In genomic region chr1:98921817-98922216, GRCh38 we compare ENCODE assay signal across 25 cellular contexts.
"Had no signal": no experiment of that assay in that cellular context is flagged by ENCODE, and none has a peak within 500 bp of the region (broad histone marks: within the 10 kb centered on the region; RNA-seq: fewer than 3 reads in every experiment).

No MANE protein-coding gene starts in this region.

- H3K36me3 ChIP-seq: left ventricle myocardium inferior, sigmoid colon, transverse colon had no signal

- H3K9me3 Mint-ChIP-seq: activated naive CD4-positive, alpha-beta T cell treated with anti-CD3 and anti-CD28 coated beads for 36 hours; activated T-cell treated with anti-CD3 and anti-CD28 coated beads, Interleukin-2, amount 50 U/mL, for 24 hours; natural killer cell; stimulated activated naive B cell treated with anti-CD40 and anti-IgM and Interleukin-4, amounts not matched to agents 10 μg/mL and 1 μg/mL and 100 μg/mL, for 72 hours; WTC11 had no signal

- H3K27ac Mint-ChIP-seq: activated naive CD4-positive, alpha-beta T cell treated with anti-CD3 and anti-CD28 coated beads for 36 hours; activated naive CD8-positive, alpha-beta T cell treated with anti-CD3 and anti-CD28 coated beads, Interleukin-2, amount 10 ng/mL, durations not matched to agents 7 days and 5 days; activated T-cell treated with anti-CD3 and anti-CD28 coated beads, Interleukin-2, amount 50 U/mL, for 24 hours; natural killer cell; progenitor cell of endocrine pancreas; stimulated activated naive B cell treated with anti-CD40 and anti-IgM and Interleukin-4, amounts not matched to agents 10 μg/mL and 1 μg/mL and 100 μg/mL, for 72 hours; WTC11 had no signal

- H3K36me3 Mint-ChIP-seq: activated naive CD8-positive, alpha-beta T cell treated with anti-CD3 and anti-CD28 coated beads, Interleukin-2, amount 10 ng/mL, durations not matched to agents 7 days and 5 days; natural killer cell; stimulated activated naive B cell treated with anti-CD40 and anti-IgM and Interleukin-4, amounts not matched to agents 10 μg/mL and 1 μg/mL and 100 μg/mL, for 72 hours; WTC11 had no signal

- H3K27me3 ChIP-seq: hepatocyte, sigmoid colon, transverse colon had no signal

- H3K9me3 ChIP-seq: left ventricle myocardium inferior, sigmoid colon, transverse colon had no signal

- ATAC-seq: natural killer cell; stimulated activated naive B cell treated with anti-CD40 and anti-IgM and Interleukin-4, amounts not matched to agents 10 μg/mL and 1 μg/mL and 100 μg/mL, for 72 hours; WTC11 had no signal

- H3K4me3 ChIP-seq: coronary artery, hepatocyte, left ventricle myocardium inferior, sigmoid colon, smooth muscle cell, transverse colon had no signal

- H2AFZ ChIP-seq: hepatocyte had no signal

- H3K4me2 ChIP-seq: hepatocyte, smooth muscle cell had no signal

- H3K27me3 Mint-ChIP-seq: activated naive CD8-positive, alpha-beta T cell treated with anti-CD3 and anti-CD28 coated beads, Interleukin-2, amount 10 ng/mL, durations not matched to agents 7 days and 5 days; activated T-cell treated with anti-CD3 and anti-CD28 coated beads, Interleukin-2, amount 50 U/mL, for 24 hours; progenitor cell of endocrine pancreas; stimulated activated naive B cell treated with anti-CD40 and anti-IgM and Interleukin-4, amounts not matched to agents 10 μg/mL and 1 μg/mL and 100 μg/mL, for 72 hours had no signal

- DNase-seq: activated CD4-positive, alpha-beta T cell treated with anti-CD3 and anti-CD28 coated beads, Interleukin-2, amount 50 U/mL, for 4 hours; activated CD8-positive, alpha-beta memory T cell treated with anti-CD3 and anti-CD28 coated beads for 24 hours; activated CD8-positive, alpha-beta memory T cell treated with anti-CD3 and anti-CD28 coated beads, Interleukin-2, amount 50 U/mL, for 4 hours; activated naive CD4-positive, alpha-beta T cell treated with anti-CD3 and anti-CD28 coated beads for 36 hours; activated naive CD8-positive, alpha-beta T cell treated with anti-CD3 and anti-CD28 coated beads, Interleukin-2, amount 10 ng/mL, durations not matched to agents 7 days and 5 days; activated T-cell treated with anti-CD3 and anti-CD28 coated beads, Interleukin-2, amount 50 U/mL, for 24 hours; amniotic stem cell; cerebellar nuclear complex; foreskin melanocyte; glutamatergic neuron; left ventricle myocardium inferior; midbrain; natural killer cell; retina; sigmoid colon; stimulated activated CD4-positive, alpha-beta T cell treated with anti-CD3 and anti-CD28 coated beads, Interleukin-15, amount 100 ng/mL, for 24 hours; stimulated activated naive B cell treated with anti-CD40 and anti-IgM and Interleukin-4, amounts not matched to agents 10 μg/mL and 1 μg/mL and 100 μg/mL, for 72 hours; T-helper 9 cell; transverse colon had no signal

- H3K27ac ChIP-seq: coronary artery, hepatocyte, left ventricle myocardium inferior, sigmoid colon, transverse colon had no signal

- H3K4me1 ChIP-seq: left ventricle myocardium inferior, sigmoid colon, transverse colon had no signal

- H3K4me1 Mint-ChIP-seq: stimulated activated naive B cell treated with anti-CD40 and anti-IgM and Interleukin-4, amounts not matched to agents 10 μg/mL and 1 μg/mL and 100 μg/mL, for 72 hours had no signal

- H3K4me3 Mint-ChIP-seq: activated naive CD4-positive, alpha-beta T cell treated with anti-CD3 and anti-CD28 coated beads for 36 hours; activated naive CD8-positive, alpha-beta T cell treated with anti-CD3 and anti-CD28 coated beads, Interleukin-2, amount 10 ng/mL, durations not matched to agents 7 days and 5 days; activated T-cell treated with anti-CD3 and anti-CD28 coated beads, Interleukin-2, amount 50 U/mL, for 24 hours; natural killer cell; stimulated activated naive B cell treated with anti-CD40 and anti-IgM and Interleukin-4, amounts not matched to agents 10 μg/mL and 1 μg/mL and 100 μg/mL, for 72 hours; WTC11 had no signal

- FAIRE-seq: urothelium cell line had no signal

- H3K79me2 ChIP-seq: hepatocyte had no signal
